ENCODE assay signal across 28 cellular contexts in the genomic region with DNA sequence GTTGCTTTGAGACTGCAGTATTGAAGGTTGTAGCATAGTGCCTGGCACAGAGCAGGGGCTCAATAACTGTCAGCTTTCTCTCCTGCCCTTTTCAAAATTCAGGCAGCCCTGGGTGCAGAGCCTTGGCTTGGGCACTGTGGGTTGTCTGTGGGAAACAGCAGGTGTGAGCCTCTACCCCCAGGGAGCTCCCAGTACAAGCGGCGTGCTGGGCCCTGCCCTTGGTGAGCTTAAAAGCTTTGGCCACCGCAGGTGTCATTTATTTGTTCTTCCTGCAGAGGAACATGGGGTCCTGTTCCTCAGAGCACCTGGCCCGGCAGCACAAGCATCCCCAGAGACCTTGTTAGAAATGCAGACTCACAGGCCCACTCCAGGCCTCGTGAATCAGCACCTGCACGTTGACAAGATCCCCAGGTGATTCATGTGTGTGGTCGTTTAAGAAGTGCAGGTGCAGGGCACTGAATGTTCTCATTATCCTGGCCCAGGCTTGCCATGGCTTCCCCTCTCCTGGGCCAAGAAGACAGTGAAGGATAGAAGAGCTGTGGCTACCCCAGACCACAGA. TPM values are rescaled to one million over a fixed set of nuclear protein-coding genes. Genes with fewer than 3 reads are reported as not detected.
A peak's percentile ranks its signal among the peaks of the same experiment; 100 is the strongest.
DNase-seq lines count a peak whose midpoint lies in the region; ATAC-seq and TF ChIP-seq lines count a peak whose summit lies in the region.
"Had no signal": no experiment of that assay in that cellular context is flagged by ENCODE, and none has a peak within 500 bp of the region (broad histone marks: within the 10 kb centered on the region; RNA-seq: fewer than 3 reads in every experiment).

No MANE protein-coding gene starts in this region.

- no peaks in the 10 kb centered on the region for H3K9me3 Mint-ChIP-seq in activated naive CD8-positive, alpha-beta T cell treated with anti-CD3 and anti-CD28 coated beads, Interleukin-2, amount 50 U/mL, for 24 hours
- H3K9me3 Mint-ChIP-seq: activated naive CD4-positive, alpha-beta T cell treated with anti-CD3 and anti-CD28 coated beads, Interleukin-2, amount 10 ng/mL, durations not matched to agents 7 days and 5 days; activated T-cell treated with anti-CD3 and anti-CD28 coated beads, Interleukin-2, amount 50 U/mL, for 4 hours; central memory CD8-positive, alpha-beta T cell had no signal

- intact Hi-C loops in PC-3 (cut with micrococcal nuclease) = no loop called here

- H2AFZ ChIP-seq in PC-3 (ENCODE audit: low read length) = no peak overlapping the region

- no peaks in the 10 kb centered on the region for H3F3A ChIP-seq in PC-3 (ENCODE audit: low read length, unreplicated experiment)

- no peaks in the 10 kb centered on the region for H3K79me2 ChIP-seq in PC-3 (ENCODE audit: low read length)

- no peaks in the 10 kb centered on the region for H3K36me3 ChIP-seq in PC-3 (ENCODE audit: low read depth, low read length)
- H3K36me3 ChIP-seq: lower lobe of right lung had no signal

- peaks cover 51% of the 10 kb centered on the region for H3K27me3 ChIP-seq in PC-3 (ENCODE audit: low read length)

- peak; percentile 24 for DNase-seq in NCI-H82 (lab: John Stamatoyannopoulos, UW)
- no peak for DNase-seq in NCI-H82 treated with DMSO at 0.1 percent for 48 hours (lab: John Stamatoyannopoulos, UW; ENCODE audit: unreplicated experiment)
- peak; percentile 73 for DNase-seq in NCI-H2107 (lab: John Stamatoyannopoulos, UW)
- DNase-seq in NCI-H774 (lab: John Stamatoyannopoulos, UW) = peak; percentile 10
- DNase-seq in omental fat pad (ENCODE audit: low spot score) = no peak
- no peak for DNase-seq in activated naive CD8-positive, alpha-beta T cell treated with anti-CD3 and anti-CD28 coated beads, Interleukin-2, amount 50 U/mL, for 24 hours
- DNase-seq in PC-3 = no peak
- DNase-seq: activated naive CD4-positive, alpha-beta T cell treated with anti-CD3 and anti-CD28 coated beads, Interleukin-2, amount 10 ng/mL, durations not matched to agents 7 days and 5 days; activated T-cell treated with anti-CD3 and anti-CD28 coated beads, Interleukin-2, amount 50 U/mL, for 4 hours; anterior cingulate cortex; dorsolateral prefrontal cortex; GDM1; hypothalamus; IMR-90; islet precursor cell; lower lobe of right lung; NCI-H446 treated with DMSO at 0.1 percent for 48 hours; OCI-M1; stimulated activated naive CD4-positive, alpha-beta T cell treated with Interleukin-2 at 50 U/mL for 16 hours; T-helper 2 cell had no signal

- H3K4me3 ChIP-seq in PC-3 (ENCODE audit: low read length) = no peak overlapping the region
- H3K4me3 ChIP-seq: A549, dorsolateral prefrontal cortex, lower lobe of right lung had no signal

- H4K20me1 ChIP-seq in PC-3 (ENCODE audit: low read length) = no peaks in the 10 kb centered on the region

- H3K27ac Mint-ChIP-seq in activated naive CD8-positive, alpha-beta T cell treated with anti-CD3 and anti-CD28 coated beads, Interleukin-2, amount 50 U/mL, for 24 hours = no peak overlapping the region
- H3K27ac Mint-ChIP-seq: activated naive CD4-positive, alpha-beta T cell treated with anti-CD3 and anti-CD28 coated beads, Interleukin-2, amount 10 ng/mL, durations not matched to agents 7 days and 5 days had no signal

- no peaks in the 10 kb centered on the region for H3K9me3 ChIP-seq in PC-3 (ENCODE audit: low read length)
- H3K9me3 ChIP-seq: A549, lower lobe of right lung had no signal

- no TSS peak for BruUV-seq in PC-3 (replicated peaks; lab: Mats Ljungman, UMichigan)

- no peaks in the 10 kb centered on the region for H3K9me2 ChIP-seq in PC-3 (replicated peaks; ENCODE audit: low read length)

- H3K4me2 ChIP-seq in PC-3 (ENCODE audit: low read length) = no peak overlapping the region
- H3K4me2 ChIP-seq: A549 had no signal

- no peak overlapping the region for H3K9ac ChIP-seq in PC-3 (ENCODE audit: low read length)

- H3K4me3 Mint-ChIP-seq in activated naive CD8-positive, alpha-beta T cell treated with anti-CD3 and anti-CD28 coated beads, Interleukin-2, amount 50 U/mL, for 24 hours = no peak overlapping the region
- H3K4me3 Mint-ChIP-seq: activated naive CD4-positive, alpha-beta T cell treated with anti-CD3 and anti-CD28 coated beads, Interleukin-2, amount 10 ng/mL, durations not matched to agents 7 days and 5 days; activated T-cell treated with anti-CD3 and anti-CD28 coated beads, Interleukin-2, amount 50 U/mL, for 4 hours; central memory CD8-positive, alpha-beta T cell had no signal

- no peak overlapping the region for H3K27ac ChIP-seq in PC-3 (ENCODE audit: low read length)
- H3K27ac ChIP-seq: A549, dorsolateral prefrontal cortex, lower lobe of right lung, VCaP had no signal

- TF ChIP-seq CTCF in omental fat pad (IDR thresholded peaks at IDR 0.05) (no peak), PC-3 (conservative IDR thresholded peaks at IDR 0.05; ENCODE audit: low read depth, low read length) (no peak)

- POLR2A ChIA-PET in PC-3 (lab: Charles Lee; ENCODE audit: unreplicated experiment) = no interaction called here

- ATAC-seq in omental fat pad (ENCODE audit: low FRiP score) (peak; percentile 29), PC-3 (no peak), HG03097 (IDR thresholded peaks at IDR 0.05; ENCODE audit: low FRiP score, unreplicated experiment) (no peak)
- ATAC-seq in activated naive CD8-positive, alpha-beta T cell treated with anti-CD3 and anti-CD28 coated beads, Interleukin-2, amount 50 U/mL, for 24 hours = no peak
- ATAC-seq: A549; activated T-cell treated with anti-CD3 and anti-CD28 coated beads, Interleukin-2, amount 50 U/mL, for 4 hours; lower lobe of right lung had no signal

- CTCF ChIA-PET in PC-3 (lab: Charles Lee) = no interaction called here

- H3K4me1 Mint-ChIP-seq in activated naive CD8-positive, alpha-beta T cell treated with anti-CD3 and anti-CD28 coated beads, Interleukin-2, amount 50 U/mL, for 24 hours = no peaks in the 10 kb centered on the region
- H3K4me1 Mint-ChIP-seq: activated naive CD4-positive, alpha-beta T cell treated with anti-CD3 and anti-CD28 coated beads, Interleukin-2, amount 10 ng/mL, durations not matched to agents 7 days and 5 days; central memory CD8-positive, alpha-beta T cell had no signal

- H3K4me1 ChIP-seq in PC-3 (ENCODE audit: insufficient read depth, low read length) = no peaks in the 10 kb centered on the region
- H3K4me1 ChIP-seq: A549, lower lobe of right lung had no signal

- no peaks in the 10 kb centered on the region for H3K27me3 Mint-ChIP-seq in activated naive CD8-positive, alpha-beta T cell treated with anti-CD3 and anti-CD28 coated beads, Interleukin-2, amount 50 U/mL, for 24 hours
- H3K27me3 Mint-ChIP-seq: activated naive CD4-positive, alpha-beta T cell treated with anti-CD3 and anti-CD28 coated beads, Interleukin-2, amount 10 ng/mL, durations not matched to agents 7 days and 5 days had no signal

- no peaks in the 10 kb centered on the region for H3K36me3 Mint-ChIP-seq in activated naive CD8-positive, alpha-beta T cell treated with anti-CD3 and anti-CD28 coated beads, Interleukin-2, amount 50 U/mL, for 24 hours (ENCODE audit: low read depth)
- H3K36me3 Mint-ChIP-seq: activated naive CD4-positive, alpha-beta T cell treated with anti-CD3 and anti-CD28 coated beads, Interleukin-2, amount 10 ng/mL, durations not matched to agents 7 days and 5 days had no signal

RNA-seq across cellular contexts. Expression of a gene that starts 29.9 kb away (rescaled TPM):
- total RNA-seq in omental fat pad = 1 to 10 TPM in 2 of 4 donors, under 1 TPM in 1, not detected in 1; 0.56 to 7.8 (median 7.4) TPM
- total RNA-seq in PC-3 (2014; rRNA removed) = not detected in 2 replicates
- total RNA-seq: activated T-cell treated with anti-CD3 and anti-CD28 coated beads, Interleukin-2, amount 50 U/mL, for 4 hours; IMR-90; MCF 10A; pulmonary artery endothelial cell; SK-MEL-5; skeletal muscle tissue had no signal

Comparison
In these comparisons a context has a peak if more than half of its experiments do, and no peak if none do; other contexts are left out.
1. DNase-seq: peak in NCI-H82 (single experiment), NCI-H2107 (single experiment) and NCI-H774 (single experiment); none in NCI-H82 treated with DMSO at 0.1 percent for 48 hours (single experiment), omental fat pad (single experiment), activated naive CD8-positive, alpha-beta T cell treated with anti-CD3 and anti-CD28 coated beads, Interleukin-2, amount 50 U/mL, for 24 hours (single experiment) and PC-3 (single experiment).